Comparison of ENCODE assay signal across 19 cellular contexts in genomic region chr11:70641366-70641765, GRCh38.
A peak's percentile ranks its signal among the peaks of the same experiment; 100 is the strongest.
DNase-seq lines count a peak whose midpoint lies in the region; ATAC-seq and TF ChIP-seq lines count a peak whose summit lies in the region.
"Had no signal": no experiment of that assay in that cellular context is flagged by ENCODE, and none has a peak within 500 bp of the region (broad histone marks: within the 10 kb centered on the region; RNA-seq: fewer than 3 reads in every experiment).

No MANE protein-coding gene starts in this region.

- H3K27ac ChIP-seq in HUES64 (ENCODE audit: low read depth, low read length) (peak overlapping the region; percentile 43; the same call in 1 of the 2 replicates), SK-N-SH (ENCODE audit: low read depth in 2 of 2, low read length in 1 of 2) (peak overlapping the region in 1 of 2 experiments; percentile 84; a peak in 2 of 4 replicates), hepatocyte (no peak overlapping the region)
- H3K27ac ChIP-seq: right lobe of liver had no signal

- TF ChIP-seq RAD21 in SK-N-SH (IDR thresholded peaks at IDR 0.05; ENCODE audit: low read length), result no peak; the same call in 1 of the 2 replicates

- H3K79me2 ChIP-seq in SK-N-SH (ENCODE audit: insufficient read depth) (no peaks in the 10 kb centered on the region), hepatocyte (no peaks in the 10 kb centered on the region)

- H3K9me2 ChIP-seq in SK-N-SH (no peaks in the 10 kb centered on the region), hepatocyte (replicated peaks; ENCODE audit: insufficient read depth) (no peaks in the 10 kb centered on the region)

- H3K4me3 ChIP-seq in HUES64 (ENCODE audit: low read length) (no peak overlapping the region), SK-N-SH (ENCODE audit: low read depth in 2 of 2, low read length in 1 of 2) (no peak overlapping the region), hepatocyte (no peak overlapping the region)
- H3K4me3 ChIP-seq: right lobe of liver had no signal

- TF ChIP-seq CTCF in CD14-positive monocyte (IDR thresholded peaks at IDR 0.05) (no peak), SK-N-SH (IDR thresholded peaks at IDR 0.05) (no peak), hepatocyte (IDR thresholded peaks at IDR 0.05; ENCODE audit: poor library complexity) (no peak)

- no peak for ATAC-seq in GM19324 (IDR thresholded peaks at IDR 0.05; ENCODE audit: low FRiP score, unreplicated experiment)
- ATAC-seq: esophagus mucosa, HepG2 had no signal

- TF ChIP-seq EP300 in SK-N-SH (IDR thresholded peaks at IDR 0.05; ENCODE audit: borderline replicate concordance in 1 of 2, low read depth in 1 of 2, low read length in 1 of 2), result 0 out of 4 replicates have a peak, but pooled peaks of 1 of the 2 experiments have one; percentile 37

- H3K9me3 ChIP-seq in HUES64 (ENCODE audit: insufficient read depth, low read depth, low read length), result no peaks in the 10 kb centered on the region
- H3K9me3 ChIP-seq in SK-N-SH, result no peaks in the 10 kb centered on the region
- no peaks in the 10 kb centered on the region for H3K9me3 ChIP-seq in hepatocyte (ENCODE audit: low read depth)
- H3K9me3 ChIP-seq: right lobe of liver had no signal

- intact Hi-C loops in CD14-positive monocyte (cut with micrococcal nuclease), result no loop called here

- peaks cover 1 to 11% (median 7%) of the 10 kb centered on the region in 3 donors for H3K27me3 Mint-ChIP-seq in CD14-positive monocyte (ENCODE audit: low read depth in 3 of 3)

- H3K27me3 ChIP-seq in HUES64 (ENCODE audit: insufficient read depth, low read length) (no peaks in the 10 kb centered on the region), SK-N-SH (ENCODE audit: insufficient read depth) (no peaks in the 10 kb centered on the region), hepatocyte (no peaks in the 10 kb centered on the region)
- H3K27me3 ChIP-seq: right lobe of liver had no signal

- H4K20me1 ChIP-seq in SK-N-SH (ENCODE audit: insufficient read depth), result no peaks in the 10 kb centered on the region
- no peaks in the 10 kb centered on the region for H4K20me1 ChIP-seq in hepatocyte (ENCODE audit: insufficient read depth, poor library complexity, severe bottlenecking)

- H3K4me1 ChIP-seq in HUES64 (ENCODE audit: insufficient read depth, low read length) (peaks cover 33% of the 10 kb centered on the region), SK-N-SH (ENCODE audit: control insufficient read depth in 1 of 2, insufficient read depth in 2 of 2, low read depth in 1 of 2, low read length in 1 of 2) (peaks cover 0 to 33% of the 10 kb centered on the region in 2 experiments; a peak in 1 of 4 replicates), hepatocyte (ENCODE audit: insufficient read depth) (no peaks in the 10 kb centered on the region)
- H3K4me1 ChIP-seq: right lobe of liver had no signal

- H3K9ac ChIP-seq in HUES64 (ENCODE audit: low read depth, low read length) (no peak overlapping the region), SK-N-SH (no peak overlapping the region)

- DNase-seq in CD14-positive monocyte (ENCODE audit: low spot score) (no peak), SK-N-SH (peak; percentile 88), hepatocyte (ENCODE audit: low spot score) (peak; percentile 20), inferior parietal cortex (ENCODE audit: extremely low spot score) (no peak), GOT3 (lab: John Stamatoyannopoulos, UW) (no peak), NCI-H2171 treated with DMSO at 0.1 percent for 48 hours (lab: John Stamatoyannopoulos, UW) (no peak)
- DNase-seq: activated naive CD4-positive, alpha-beta T cell treated with anti-CD3 and anti-CD28 coated beads, Interleukin-2, amount 50 U/mL, for 16 hours; activated T-cell treated with anti-CD3 and anti-CD28 coated beads, Interleukin-2, amount 50 U/mL, for 1 hour; CD4-positive, alpha-beta memory T cell; dermis blood vessel endothelial cell; islet precursor cell; NCI-H2107; right lobe of liver; SIG-M5 had no signal

- H2AFZ ChIP-seq in SK-N-SH (ENCODE audit: low read depth) (no peak overlapping the region), hepatocyte (no peak overlapping the region)

- no peaks in the 10 kb centered on the region for H3F3A ChIP-seq in SK-N-SH (replicated peaks; ENCODE audit: insufficient read depth)

- H3K27ac Mint-ChIP-seq in CD14-positive monocyte, result no peak overlapping the region
- H3K27ac Mint-ChIP-seq: CD4-positive, alpha-beta memory T cell; T-helper 2 cell treated with Interferon-gamma antibody and Interleukin-4, amounts not matched to agents 5 μg/mL and 100 μg/mL, for 36 hours had no signal

- no peaks in the 10 kb centered on the region for H3K9me3 Mint-ChIP-seq in CD14-positive monocyte
- H3K9me3 Mint-ChIP-seq: CD4-positive, alpha-beta memory T cell; T-helper 2 cell treated with Interferon-gamma antibody and Interleukin-4, amounts not matched to agents 5 μg/mL and 100 μg/mL, for 36 hours had no signal

- H3K36me3 Mint-ChIP-seq in CD14-positive monocyte, result no peaks in the 10 kb centered on the region
- H3K36me3 Mint-ChIP-seq: CD4-positive, alpha-beta memory T cell had no signal

- no peak overlapping the region for H3K4me2 ChIP-seq in SK-N-SH
- H3K4me2 ChIP-seq in hepatocyte, result no peak overlapping the region

- WGBS in HUES64, result 53% methylated on average over 12 of the region's 12 CpGs
- 17% methylated on average over 10 of the region's 12 CpGs for WGBS in SK-N-SH (ENCODE audit: low lambda C conversion rate)
- 66% methylated on average over 12 of the region's 12 CpGs for WGBS in hepatocyte (ENCODE audit: low lambda C conversion rate, missing lambda C conversion rate)

- CTCF ChIA-PET in SK-N-SH (lab: Yijun Ruan, JAX), result interaction anchor here (0.8 to 1.4 kb wide), 6 partner anchors 12 to 117 kb away, joined by 3 to 4 read pairs (median 3); no protein-coding TSS in a partner anchor

- peaks cover 9% of the 10 kb centered on the region for H3K4me1 Mint-ChIP-seq in CD14-positive monocyte
- H3K4me1 Mint-ChIP-seq: CD4-positive, alpha-beta memory T cell had no signal

- H3K36me3 ChIP-seq in HUES64 (ENCODE audit: insufficient read depth, low read length) (no peaks in the 10 kb centered on the region), SK-N-SH (replicated peaks in 1 of 2; ENCODE audit: control insufficient read depth in 1 of 2, insufficient read depth in 2 of 2, low read length in 1 of 2) (no peaks in the 10 kb centered on the region), hepatocyte (replicated peaks; ENCODE audit: insufficient read depth, low read depth) (no peaks in the 10 kb centered on the region)
- H3K36me3 ChIP-seq: right lobe of liver had no signal

- POLR2A ChIA-PET in SK-N-SH (lab: Yijun Ruan, JAX), result interaction anchor here (0.6 to 3.5 kb wide), 7 partner anchors 10 to 236 kb away, joined by 3 to 15 read pairs (median 3); no protein-coding TSS in a partner anchor

- peak overlapping the region; percentile 28 to 49 for H3K4me3 Mint-ChIP-seq in CD14-positive monocyte
- H3K4me3 Mint-ChIP-seq: CD4-positive, alpha-beta memory T cell; T-helper 2 cell treated with Interferon-gamma antibody and Interleukin-4, amounts not matched to agents 5 μg/mL and 100 μg/mL, for 36 hours had no signal

TF ChIP-seq in SK-N-SH, 30 proteins besides CTCF, POLR2A, EP300 and RAD21 (continues in another document):
- TF ChIP-seq GATA2 (CRISPR knock-in tag; IDR thresholded peaks at IDR 0.05) (peak; percentile 47; the same call in 1 of the 2 replicates), RCOR1 (IDR thresholded peaks at IDR 0.05; ENCODE audit: low read length) (no peak; the same call in 1 of the 2 replicates), YY1 (IDR thresholded peaks at IDR 0.05; ENCODE audit: low read depth) (no peak), TAF1 (IDR thresholded peaks at IDR 0.05; ENCODE audit: borderline replicate concordance, low read depth, low read length) (no peak), ZBTB33 (IDR thresholded peaks at IDR 0.05; ENCODE audit: borderline replicate concordance, low read depth) (no peak), TCF12 (IDR thresholded peaks at IDR 0.05) (no peak), FOXM1 (IDR thresholded peaks at IDR 0.05; ENCODE audit: low read depth) (no peak), SIN3A (IDR thresholded peaks at IDR 0.05; ENCODE audit: borderline replicate concordance, low read depth, low read length) (no peak), MAX (IDR thresholded peaks at IDR 0.05; ENCODE audit: low read depth) (no peak), MXI1 (IDR thresholded peaks at IDR 0.05; ENCODE audit: low read depth, low read length) (peak; percentile 60; the same call in 1 of the 2 replicates), SMC3 (IDR thresholded peaks at IDR 0.05; ENCODE audit: low read depth, low read length) (no peak), IRF3 (IDR thresholded peaks at IDR 0.05; ENCODE audit: low read depth, low read length) (no peak), EZH2phosphoT487 (IDR thresholded peaks at IDR 0.05; ENCODE audit: borderline replicate concordance, low read depth) (no peak), FOXJ3 (CRISPR knock-in tag; IDR thresholded peaks at IDR 0.05) (peak; percentile 51; the same call in 1 of the 2 replicates), ELF1 (IDR thresholded peaks at IDR 0.05) (no peak), GABPA (IDR thresholded peaks at IDR 0.05; ENCODE audit: low read depth) (no peak)

Comparison
In these comparisons a context has a peak if more than half of its experiments do, and no peak if none do; other contexts are left out.
1. DNase-seq: peak in SK-N-SH (single experiment) and hepatocyte (single experiment); none in CD14-positive monocyte (single experiment), inferior parietal cortex (single experiment), GOT3 (single experiment) and NCI-H2171 treated with DMSO at 0.1 percent for 48 hours (single experiment).